In the genomic region with DNA sequence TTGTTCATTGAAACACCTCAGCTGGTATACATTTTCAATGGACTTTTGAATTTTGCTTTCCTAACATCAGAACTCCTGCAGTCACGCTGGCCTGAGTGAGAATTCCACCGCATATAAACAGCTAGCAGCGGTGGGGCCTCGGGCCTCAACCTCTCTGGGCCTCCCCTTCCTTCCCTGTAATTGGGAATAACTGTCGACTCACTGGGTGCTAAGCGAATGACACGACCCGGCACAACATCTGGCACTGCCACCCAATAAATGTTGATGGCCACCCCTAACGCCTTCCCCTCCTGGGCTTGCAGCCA, we compare ENCODE assay signal across 1 cellular context.
TF ChIP-seq lines count a peak whose summit lies in the region.

No MANE protein-coding gene starts in this region.

TF ChIP-seq in liver, 16 proteins besides CTCF, POLR2A, EP300 and RAD21 (continued from another document):
- TF ChIP-seq, protein P1, sequence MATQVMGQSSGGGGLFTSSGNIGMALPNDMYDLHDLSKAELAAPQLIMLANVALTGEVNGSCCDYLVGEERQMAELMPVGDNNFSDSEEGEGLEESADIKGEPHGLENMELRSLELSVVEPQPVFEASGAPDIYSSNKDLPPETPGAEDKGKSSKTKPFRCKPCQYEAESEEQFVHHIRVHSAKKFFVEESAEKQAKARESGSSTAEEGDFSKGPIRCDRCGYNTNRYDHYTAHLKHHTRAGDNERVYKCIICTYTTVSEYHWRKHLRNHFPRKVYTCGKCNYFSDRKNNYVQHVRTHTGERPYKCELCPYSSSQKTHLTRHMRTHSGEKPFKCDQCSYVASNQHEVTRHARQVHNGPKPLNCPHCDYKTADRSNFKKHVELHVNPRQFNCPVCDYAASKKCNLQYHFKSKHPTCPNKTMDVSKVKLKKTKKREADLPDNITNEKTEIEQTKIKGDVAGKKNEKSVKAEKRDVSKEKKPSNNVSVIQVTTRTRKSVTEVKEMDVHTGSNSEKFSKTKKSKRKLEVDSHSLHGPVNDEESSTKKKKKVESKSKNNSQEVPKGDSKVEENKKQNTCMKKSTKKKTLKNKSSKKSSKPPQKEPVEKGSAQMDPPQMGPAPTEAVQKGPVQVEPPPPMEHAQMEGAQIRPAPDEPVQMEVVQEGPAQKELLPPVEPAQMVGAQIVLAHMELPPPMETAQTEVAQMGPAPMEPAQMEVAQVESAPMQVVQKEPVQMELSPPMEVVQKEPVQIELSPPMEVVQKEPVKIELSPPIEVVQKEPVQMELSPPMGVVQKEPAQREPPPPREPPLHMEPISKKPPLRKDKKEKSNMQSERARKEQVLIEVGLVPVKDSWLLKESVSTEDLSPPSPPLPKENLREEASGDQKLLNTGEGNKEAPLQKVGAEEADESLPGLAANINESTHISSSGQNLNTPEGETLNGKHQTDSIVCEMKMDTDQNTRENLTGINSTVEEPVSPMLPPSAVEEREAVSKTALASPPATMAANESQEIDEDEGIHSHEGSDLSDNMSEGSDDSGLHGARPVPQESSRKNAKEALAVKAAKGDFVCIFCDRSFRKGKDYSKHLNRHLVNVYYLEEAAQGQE (IDR thresholded peaks at IDR 0.05): no peak
- TF ChIP-seq GABPA (IDR thresholded peaks at IDR 0.05 in 1 of 2, conservative IDR thresholded peaks at IDR 0.05 in 1 of 2): no peak
- no peak for TF ChIP-seq FOXA1 (IDR thresholded peaks at IDR 0.05)
- TF ChIP-seq HNF4A (conservative IDR thresholded peaks at IDR 0.05): no peak
- TF ChIP-seq, protein P2, sequence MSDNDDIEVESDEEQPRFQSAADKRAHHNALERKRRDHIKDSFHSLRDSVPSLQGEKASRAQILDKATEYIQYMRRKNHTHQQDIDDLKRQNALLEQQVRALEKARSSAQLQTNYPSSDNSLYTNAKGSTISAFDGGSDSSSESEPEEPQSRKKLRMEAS (IDR thresholded peaks at IDR 0.05): no peak
- TF ChIP-seq NR2F2 (IDR thresholded peaks at IDR 0.05): no peak
- TF ChIP-seq, protein P3, sequence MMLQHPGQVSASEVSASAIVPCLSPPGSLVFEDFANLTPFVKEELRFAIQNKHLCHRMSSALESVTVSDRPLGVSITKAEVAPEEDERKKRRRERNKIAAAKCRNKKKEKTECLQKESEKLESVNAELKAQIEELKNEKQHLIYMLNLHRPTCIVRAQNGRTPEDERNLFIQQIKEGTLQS (IDR thresholded peaks at IDR 0.05): no peak
- no peak for TF ChIP-seq YY1 (IDR thresholded peaks at IDR 0.05)
- no peak for TF ChIP-seq RXRA (IDR thresholded peaks at IDR 0.05)
- TF ChIP-seq, protein P4, sequence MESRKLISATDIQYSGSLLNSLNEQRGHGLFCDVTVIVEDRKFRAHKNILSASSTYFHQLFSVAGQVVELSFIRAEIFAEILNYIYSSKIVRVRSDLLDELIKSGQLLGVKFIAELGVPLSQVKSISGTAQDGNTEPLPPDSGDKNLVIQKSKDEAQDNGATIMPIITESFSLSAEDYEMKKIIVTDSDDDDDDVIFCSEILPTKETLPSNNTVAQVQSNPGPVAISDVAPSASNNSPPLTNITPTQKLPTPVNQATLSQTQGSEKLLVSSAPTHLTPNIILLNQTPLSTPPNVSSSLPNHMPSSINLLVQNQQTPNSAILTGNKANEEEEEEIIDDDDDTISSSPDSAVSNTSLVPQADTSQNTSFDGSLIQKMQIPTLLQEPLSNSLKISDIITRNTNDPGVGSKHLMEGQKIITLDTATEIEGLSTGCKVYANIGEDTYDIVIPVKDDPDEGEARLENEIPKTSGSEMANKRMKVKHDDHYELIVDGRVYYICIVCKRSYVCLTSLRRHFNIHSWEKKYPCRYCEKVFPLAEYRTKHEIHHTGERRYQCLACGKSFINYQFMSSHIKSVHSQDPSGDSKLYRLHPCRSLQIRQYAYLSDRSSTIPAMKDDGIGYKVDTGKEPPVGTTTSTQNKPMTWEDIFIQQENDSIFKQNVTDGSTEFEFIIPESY (IDR thresholded peaks at IDR 0.05): no peak
TF ChIP-seq in liver: peak in this region for 0.
